27 cellular contexts compared by ENCODE assay signal in genomic region chr11:77801477-77801876, GRCh38. TPM values are rescaled to one million over a fixed set of nuclear protein-coding genes. Genes with fewer than 3 reads are reported as not detected.
A peak's percentile ranks its signal among the peaks of the same experiment; 100 is the strongest.
DNase-seq lines count a peak whose midpoint lies in the region; ATAC-seq and TF ChIP-seq lines count a peak whose summit lies in the region.
"Had no signal": no experiment of that assay in that cellular context is flagged by ENCODE, and none has a peak within 500 bp of the region (broad histone marks: within the 10 kb centered on the region; RNA-seq: fewer than 3 reads in every experiment).

No MANE protein-coding gene starts in this region.

- DNase-seq in activated T-cell treated with anti-CD3 and anti-CD28 coated beads, Interleukin-2, amount 50 U/mL, for 24 hours = no peak
- no peak for DNase-seq in activated T-cell treated with anti-CD3 and anti-CD28 coated beads, Interleukin-2, amount 50 U/mL, for 4 hours
- DNase-seq in SK-N-MC (ENCODE audit: low read depth, low spot score) (no peak), immature natural killer cell (no peak), smooth muscle cell (lab: John Stamatoyannopoulos, UW; ENCODE audit: unreplicated experiment) (no peak)
- DNase-seq: activated CD4-positive, alpha-beta memory T cell treated with anti-CD3 and anti-CD28 coated beads for 36 hours; activated CD4-positive, CD25-positive, alpha-beta regulatory T cell treated with anti-CD3 and anti-CD28 coated beads, Interleukin-2, amount 50 U/mL, for 72 hours; activated CD8-positive, alpha-beta memory T cell treated with anti-CD3 and anti-CD28 coated beads, Interleukin-2, amount 50 U/mL, for 4 hours; activated naive CD8-positive, alpha-beta T cell treated with anti-CD3 and anti-CD28 coated beads, Interleukin-2, amount 10 ng/mL, durations not matched to agents 7 days and 5 days; colonic mucosa; effector CD4-positive, alpha-beta T cell; GOT3; left ventricle myocardium superior; NCI-H1048; occipital lobe; stimulated activated CD4-positive, alpha-beta T cell treated with anti-CD3 and anti-CD28 coated beads, Interleukin-15, amount 100 ng/mL, for 24 hours; stimulated activated CD4-positive, alpha-beta T cell treated with anti-CD3 and anti-CD28 coated beads, Interleukin-4, amount 100 ng/mL, for 4 hours; T-helper 2 cell; upper lobe of left lung had no signal

- H3K4me3 ChIP-seq in SK-N-MC (no peak overlapping the region), smooth muscle cell (no peak overlapping the region)
- H3K4me3 ChIP-seq: cardiac muscle cell, colonic mucosa, upper lobe of left lung had no signal

- no peak overlapping the region for H3K4me2 ChIP-seq in smooth muscle cell

- no peak overlapping the region for H3K9ac ChIP-seq in SK-N-MC (ENCODE audit: insufficient read length)
- H3K9ac ChIP-seq in smooth muscle cell (ENCODE audit: low read depth) = no peak overlapping the region

- no peaks in the 10 kb centered on the region for H3K4me1 ChIP-seq in smooth muscle cell (ENCODE audit: low read depth)
- H3K4me1 ChIP-seq: colonic mucosa had no signal

- TF ChIP-seq CTCF in smooth muscle cell (IDR thresholded peaks at IDR 0.05; ENCODE audit: borderline replicate concordance, insufficient read depth, poor library complexity, severe bottlenecking) = no peak

- no peaks in the 10 kb centered on the region for H3K9me3 ChIP-seq in SK-N-MC (ENCODE audit: low read depth, low read length)
- H3K9me3 ChIP-seq in smooth muscle cell (replicated peaks; ENCODE audit: low read depth) = no peaks in the 10 kb centered on the region
- H3K9me3 ChIP-seq: colonic mucosa, upper lobe of left lung had no signal

- WGBS in smooth muscle cell (ENCODE audit: low lambda C conversion rate) = 39% methylated on average over 3 of the region's 3 CpGs

- H3K36me3 ChIP-seq in SK-N-MC (ENCODE audit: insufficient read depth, low read length) = no peaks in the 10 kb centered on the region
- H3K36me3 ChIP-seq in smooth muscle cell (ENCODE audit: low read depth) = no peaks in the 10 kb centered on the region
- H3K36me3 ChIP-seq: cardiac muscle cell, colonic mucosa, upper lobe of left lung had no signal

- no peak overlapping the region for H2AFZ ChIP-seq in smooth muscle cell (ENCODE audit: low read depth)

- H3K36me3 Mint-ChIP-seq in activated T-cell treated with anti-CD3 and anti-CD28 coated beads, Interleukin-2, amount 50 U/mL, for 24 hours (ENCODE audit: low read depth) = peaks cover 32% of the 10 kb centered on the region
- peaks cover 16% of the 10 kb centered on the region for H3K36me3 Mint-ChIP-seq in activated T-cell treated with anti-CD3 and anti-CD28 coated beads, Interleukin-2, amount 50 U/mL, for 4 hours (ENCODE audit: insufficient read depth)
- no peaks in the 10 kb centered on the region for H3K36me3 Mint-ChIP-seq in immature natural killer cell

- no peaks in the 10 kb centered on the region for H3K27me3 ChIP-seq in smooth muscle cell (ENCODE audit: low read depth)
- H3K27me3 ChIP-seq: cardiac muscle cell, colonic mucosa, upper lobe of left lung had no signal

- peak overlapping the region; percentile 7 for H3K27ac Mint-ChIP-seq in activated T-cell treated with anti-CD3 and anti-CD28 coated beads, Interleukin-2, amount 50 U/mL, for 24 hours
- peak overlapping the region in 5 of 6 donors; percentile 11 to 74 (median 54) for H3K27ac Mint-ChIP-seq in immature natural killer cell
- H3K27ac Mint-ChIP-seq: activated CD4-positive, alpha-beta memory T cell treated with anti-CD3 and anti-CD28 coated beads for 36 hours; activated naive CD8-positive, alpha-beta T cell treated with anti-CD3 and anti-CD28 coated beads, Interleukin-2, amount 10 ng/mL, durations not matched to agents 7 days and 5 days; mesothelial cell of epicardium had no signal

- no peaks in the 10 kb centered on the region for H3K27me3 Mint-ChIP-seq in activated T-cell treated with anti-CD3 and anti-CD28 coated beads, Interleukin-2, amount 50 U/mL, for 24 hours
- no peaks in the 10 kb centered on the region for H3K27me3 Mint-ChIP-seq in activated T-cell treated with anti-CD3 and anti-CD28 coated beads, Interleukin-2, amount 50 U/mL, for 4 hours (ENCODE audit: low read depth)
- peaks cover 0 to 3% (median 0%) of the 10 kb centered on the region in 3 donors for H3K27me3 Mint-ChIP-seq in immature natural killer cell (ENCODE audit: low read depth in 3 of 3)
- H3K27me3 Mint-ChIP-seq: activated CD4-positive, alpha-beta memory T cell treated with anti-CD3 and anti-CD28 coated beads for 36 hours; activated naive CD8-positive, alpha-beta T cell treated with anti-CD3 and anti-CD28 coated beads, Interleukin-2, amount 10 ng/mL, durations not matched to agents 7 days and 5 days had no signal

- peaks cover 65% of the 10 kb centered on the region for H3K4me1 Mint-ChIP-seq in activated T-cell treated with anti-CD3 and anti-CD28 coated beads, Interleukin-2, amount 50 U/mL, for 24 hours (ENCODE audit: low read depth)
- H3K4me1 Mint-ChIP-seq in activated T-cell treated with anti-CD3 and anti-CD28 coated beads, Interleukin-2, amount 50 U/mL, for 4 hours (ENCODE audit: low read depth) = peaks cover 59% of the 10 kb centered on the region
- peaks cover 70 to 86% of the 10 kb centered on the region in 2 donors for H3K4me1 Mint-ChIP-seq in immature natural killer cell

- H3K79me2 ChIP-seq in smooth muscle cell (ENCODE audit: low read depth) = peaks cover 94% of the 10 kb centered on the region

- H3K9me3 Mint-ChIP-seq in activated T-cell treated with anti-CD3 and anti-CD28 coated beads, Interleukin-2, amount 50 U/mL, for 24 hours = no peaks in the 10 kb centered on the region
- H3K9me3 Mint-ChIP-seq in activated T-cell treated with anti-CD3 and anti-CD28 coated beads, Interleukin-2, amount 50 U/mL, for 4 hours = no peaks in the 10 kb centered on the region
- no peaks in the 10 kb centered on the region for H3K9me3 Mint-ChIP-seq in immature natural killer cell
- H3K9me3 Mint-ChIP-seq: activated CD4-positive, alpha-beta memory T cell treated with anti-CD3 and anti-CD28 coated beads for 36 hours; activated naive CD8-positive, alpha-beta T cell treated with anti-CD3 and anti-CD28 coated beads, Interleukin-2, amount 10 ng/mL, durations not matched to agents 7 days and 5 days had no signal

- H3F3A ChIP-seq in smooth muscle cell (ENCODE audit: low read depth) = no peaks in the 10 kb centered on the region

- no peak overlapping the region for H3K4me3 Mint-ChIP-seq in activated T-cell treated with anti-CD3 and anti-CD28 coated beads, Interleukin-2, amount 50 U/mL, for 24 hours
- H3K4me3 Mint-ChIP-seq in activated T-cell treated with anti-CD3 and anti-CD28 coated beads, Interleukin-2, amount 50 U/mL, for 4 hours = no peak overlapping the region
- H3K4me3 Mint-ChIP-seq in immature natural killer cell = no peak overlapping the region
- H3K4me3 Mint-ChIP-seq: activated CD4-positive, alpha-beta memory T cell treated with anti-CD3 and anti-CD28 coated beads for 36 hours; activated naive CD8-positive, alpha-beta T cell treated with anti-CD3 and anti-CD28 coated beads, Interleukin-2, amount 10 ng/mL, durations not matched to agents 7 days and 5 days; CD14-positive monocyte; mesothelial cell of epicardium had no signal

- no peak for ATAC-seq in activated T-cell treated with anti-CD3 and anti-CD28 coated beads, Interleukin-2, amount 50 U/mL, for 4 hours
- ATAC-seq in GM21390 (IDR thresholded peaks at IDR 0.05; ENCODE audit: unreplicated experiment) = no peak
- ATAC-seq in HG03025 (IDR thresholded peaks at IDR 0.05; ENCODE audit: low FRiP score, unreplicated experiment) = no peak
- ATAC-seq in GM21717 (IDR thresholded peaks at IDR 0.05; ENCODE audit: unreplicated experiment) = no peak
- ATAC-seq: SK-N-SH treated with all-trans-retinoic acid at 6 μM for 48 hours had no signal

- peaks cover 98% of the 10 kb centered on the region for H4K20me1 ChIP-seq in smooth muscle cell (ENCODE audit: low read depth)

- H3K27ac ChIP-seq in SK-N-MC = 0 out of 2 replicates have a peak overlapping the region, but pooled peaks have one; percentile 19
- H3K27ac ChIP-seq in smooth muscle cell (ENCODE audit: low read depth) = peak overlapping the region; percentile 38
- H3K27ac ChIP-seq: 22Rv1, cardiac muscle cell, colonic mucosa, upper lobe of left lung had no signal

RNA-seq across cellular contexts. Expression of gene RSF1, which starts 19.0 kb away (rescaled TPM):
- 10 to 100 TPM; 37.2 to 46.4 (median 43.3) TPM for total RNA-seq in activated T-cell treated with anti-CD3 and anti-CD28 coated beads, Interleukin-2, amount 50 U/mL, for 4 hours
- 10 to 100 TPM; 16.4 to 50.2 (median 37.0) TPM for polyA plus RNA-seq in immature natural killer cell
- 39.6 and 80.6 TPM in 2 replicates for total RNA-seq in smooth muscle cell
- 62.6 and 92.4 TPM in 2 replicates for polyA plus RNA-seq in smooth muscle cell

RNA-seq across cellular contexts. Expression of gene AAMDC, which starts 19.5 kb away (rescaled TPM):
- total RNA-seq in activated T-cell treated with anti-CD3 and anti-CD28 coated beads, Interleukin-2, amount 50 U/mL, for 4 hours = 1 to 10 TPM; 1.8 to 2.4 (median 2.2) TPM
- 10 to 100 TPM; 14.8 to 23.7 (median 18.1) TPM for polyA plus RNA-seq in immature natural killer cell
- total RNA-seq in smooth muscle cell = 24.2 and 33.3 TPM in 2 replicates
- 73.4 and 76.3 TPM in 2 replicates for polyA plus RNA-seq in smooth muscle cell
